In the genomic region with DNA sequence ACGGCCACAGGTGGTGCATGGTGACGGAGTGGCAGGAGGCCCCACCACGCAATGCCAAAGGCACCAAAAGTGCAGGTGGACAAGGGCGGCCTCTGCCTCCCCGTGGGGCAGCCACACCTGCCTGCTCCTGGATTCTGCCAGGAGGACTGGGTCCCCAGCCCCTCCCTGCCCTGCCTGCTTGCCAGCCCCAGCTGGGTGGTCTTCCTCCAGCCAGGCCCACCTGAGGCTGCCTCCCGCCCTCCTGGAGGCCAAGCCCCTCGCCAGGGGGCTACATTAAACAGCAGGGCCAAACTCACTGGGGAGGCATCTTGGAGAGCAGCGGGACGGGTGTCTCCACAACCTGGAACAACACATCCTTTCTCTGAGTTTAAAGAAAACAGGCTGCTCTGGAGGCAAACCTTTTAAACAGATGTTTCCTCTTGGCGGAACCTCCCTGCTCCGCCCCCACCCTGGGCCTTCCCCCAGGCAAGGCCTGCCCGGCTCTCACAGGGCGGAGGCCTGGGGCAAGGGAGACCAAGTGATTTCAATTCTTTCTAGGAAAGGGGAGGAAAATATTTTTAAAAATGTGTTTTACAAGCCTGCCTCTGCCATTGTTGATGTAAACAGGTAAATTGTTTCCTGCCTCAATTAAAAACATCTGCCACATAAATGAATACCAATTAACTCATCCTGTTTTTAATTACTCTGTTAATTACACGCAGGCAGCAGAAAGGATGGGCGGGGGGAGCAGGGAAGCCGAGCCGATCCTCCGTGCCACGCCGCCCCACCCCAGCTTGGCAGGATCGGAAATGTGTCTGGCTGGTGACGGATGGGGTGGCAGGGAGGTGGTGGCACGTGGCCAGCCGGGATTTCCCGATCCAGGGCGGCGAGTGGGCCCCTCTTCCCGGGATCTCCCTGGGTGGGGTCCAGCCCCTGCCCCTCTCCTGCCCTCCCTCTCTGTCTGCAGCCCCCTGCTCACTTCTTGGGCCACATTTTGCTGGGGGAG, we compare ENCODE assay signal across 10 cellular contexts. TPM values are rescaled to one million over a fixed set of nuclear protein-coding genes. Genes with fewer than 3 reads are reported as not detected.
A peak's percentile ranks its signal among the peaks of the same experiment; 100 is the strongest.
DNase-seq lines count a peak whose midpoint lies in the region; ATAC-seq and TF ChIP-seq lines count a peak whose summit lies in the region.
"Had no signal": no experiment of that assay in that cellular context is flagged by ENCODE, and none has a peak within 500 bp of the region (broad histone marks: within the 10 kb centered on the region; RNA-seq: fewer than 3 reads in every experiment).

No MANE protein-coding gene starts in this region.

- H3K9me3 Mint-ChIP-seq in osteocyte (ENCODE audit: unreplicated experiment): no peaks in the 10 kb centered on the region

- intact Hi-C loops in stomach (cut with DNase I; ENCODE audit: low total_unique reads): no loop called here

- peak overlapping the region; percentile 26 to 69 (median 63) for H3K27ac ChIP-seq in stomach
- H3K27ac ChIP-seq: SJSA1 had no signal

- peak; percentile 29 for DNase-seq in NCI-H146 (lab: John Stamatoyannopoulos, UW)
- no peak for DNase-seq in NCI-H146 treated with DMSO at 0.1 percent for 48 hours (lab: John Stamatoyannopoulos, UW; ENCODE audit: unreplicated experiment)
- DNase-seq in SW480 (ENCODE audit: low spot score): peak; percentile 16
- DNase-seq in glomerular endothelial cell (ENCODE audit: extremely low read depth, low read depth, low spot score): peak; percentile 31
- peak; percentile 58 for DNase-seq in stomach
- DNase-seq in osteocyte (ENCODE audit: extremely low spot score, unreplicated experiment): no peak

- no peaks in the 10 kb centered on the region for H3K27me3 Mint-ChIP-seq in osteocyte (ENCODE audit: unreplicated experiment)

- peaks cover 11 to 54% (median 40%) of the 10 kb centered on the region in 4 donors for H3K4me1 ChIP-seq in stomach

- H3K36me3 Mint-ChIP-seq in osteocyte (ENCODE audit: unreplicated experiment): no peaks in the 10 kb centered on the region

- TF ChIP-seq EP300 in stomach (IDR thresholded peaks at IDR 0.05): no peak

- WGBS in stomach, 5 donors: 18 to 22% (median 19%) methylated on average over 25 to 28 of the region's 28 CpGs

- ATAC-seq in HG03159 (IDR thresholded peaks at IDR 0.05; ENCODE audit: unreplicated experiment) (no peak), HG02763 (IDR thresholded peaks at IDR 0.05; ENCODE audit: unreplicated experiment) (no peak)

- H3K9me3 ChIP-seq in stomach: no peaks in the 10 kb centered on the region
- H3K9me3 ChIP-seq: SJSA1 had no signal

- no peak overlapping the region for H3K27ac Mint-ChIP-seq in osteocyte (ENCODE audit: unreplicated experiment)

- no peak overlapping the region for H3K4me3 ChIP-seq in stomach
- H3K4me3 ChIP-seq: SJSA1 had no signal

- TF ChIP-seq CTCF in stomach (IDR thresholded peaks at IDR 0.05) (no peak), osteocyte (IDR thresholded peaks at IDR 0.05) (no peak)

- peaks cover 0 to 81% (median 0%) of the 10 kb centered on the region in 3 donors for H3K27me3 ChIP-seq in stomach
- H3K27me3 ChIP-seq: SJSA1 had no signal

- H3K36me3 ChIP-seq in stomach: no peaks in the 10 kb centered on the region
- H3K36me3 ChIP-seq: SJSA1 had no signal

- no peak for TF ChIP-seq POLR2A in stomach (IDR thresholded peaks at IDR 0.05)

- H3K4me3 Mint-ChIP-seq in osteocyte (ENCODE audit: unreplicated experiment): no peak overlapping the region

- H3K4me1 Mint-ChIP-seq in osteocyte (ENCODE audit: unreplicated experiment): peaks cover 50% of the 10 kb centered on the region

RNA-seq across cellular contexts. Expression of a gene that starts 54.5 kb away (rescaled TPM):
- not detected in 2 replicates for total RNA-seq in glomerular endothelial cell
- not detected for total RNA-seq in stomach
- under 1 TPM in 1 of 3 donors, not detected in 2; 0.15 TPM for polyA plus RNA-seq in stomach
- not detected in 2 replicates for total RNA-seq in osteocyte
- total RNA-seq: kidney epithelial cell, SJSA1 had no signal

RNA-seq across cellular contexts. Expression of a gene that starts 56.1 kb away (rescaled TPM):
- 0.05 and 0.23 TPM in 2 replicates for total RNA-seq in glomerular endothelial cell
- 10 to 100 TPM in 1 of 5 donors, 1 to 10 TPM in 2, under 1 TPM in 2; 0.58 to 57.6 (median 3.5) TPM for total RNA-seq in stomach
- polyA plus RNA-seq in stomach: 1 to 10 TPM; 1.6 to 2.8 (median 2.1) TPM
- not detected in 2 replicates for total RNA-seq in osteocyte
- total RNA-seq: SJSA1 had no signal

Comparison
In these comparisons a context has a peak if more than half of its experiments do, and no peak if none do; other contexts are left out.
1. DNase-seq: peak in NCI-H146 (single experiment), SW480 (single experiment), glomerular endothelial cell (single experiment) and stomach (single experiment); none in NCI-H146 treated with DMSO at 0.1 percent for 48 hours (single experiment) and osteocyte (single experiment).